ENCODE assay signal across 11 cellular contexts in the genomic region with DNA sequence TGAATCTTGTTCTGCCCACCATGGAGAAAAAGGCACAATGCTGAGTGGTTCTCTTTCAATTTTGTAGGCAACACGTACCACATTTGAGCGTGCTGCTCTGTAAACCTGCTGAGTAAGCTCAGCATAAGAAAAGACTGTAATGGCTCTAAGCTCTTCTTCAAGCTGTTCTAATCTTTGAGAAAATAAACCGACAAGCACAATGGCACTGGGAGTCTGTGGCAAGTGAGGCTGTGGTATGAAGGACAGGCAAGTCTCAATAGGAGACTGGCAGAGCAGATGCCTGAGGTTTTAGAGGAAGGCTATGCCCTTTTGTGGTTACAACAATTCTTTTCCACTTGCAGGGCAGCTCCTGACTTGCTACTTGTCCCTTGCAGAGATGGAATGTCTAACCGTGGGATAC.
"Had no signal": no experiment of that assay in that cellular context is flagged by ENCODE, and none has a peak within 500 bp of the region (broad histone marks: within the 10 kb centered on the region; RNA-seq: fewer than 3 reads in every experiment).

No MANE protein-coding gene starts in this region.

- H3K4me1 Mint-ChIP-seq: activated CD4-positive, alpha-beta T cell treated with anti-CD3 and anti-CD28 coated beads, Interleukin-2, amount 10 ng/mL, durations not matched to agents 7 days and 5 days had no signal

- H3K27ac Mint-ChIP-seq: activated CD4-positive, alpha-beta T cell treated with anti-CD3 and anti-CD28 coated beads, Interleukin-2, amount 10 ng/mL, durations not matched to agents 7 days and 5 days; activated naive CD8-positive, alpha-beta T cell treated with anti-CD3 and anti-CD28 coated beads, Interleukin-2, amount 50 U/mL, for 24 hours; nephron; T-helper 1 cell treated with Interleukin-12 subunit alpha and Interleukin-12 subunit beta and Interleukin-4 antibody, amounts not matched to agents 30 μg/mL and 1 μg/mL, for 36 hours had no signal

- FAIRE-seq: colon had no signal

- H3K36me3 ChIP-seq: heart left ventricle, thyroid gland, uterus had no signal

- DNase-seq: activated CD4-positive, alpha-beta T cell treated with anti-CD3 and anti-CD28 coated beads, Interleukin-2, amount 10 ng/mL, durations not matched to agents 7 days and 5 days; activated CD8-positive, alpha-beta memory T cell treated with anti-CD3 and anti-CD28 coated beads for 24 hours; activated naive CD4-positive, alpha-beta T cell treated with Interleukin-2 at 50 U/mL for 16 hours; activated naive CD8-positive, alpha-beta T cell treated with anti-CD3 and anti-CD28 coated beads, Interleukin-2, amount 50 U/mL, for 24 hours; foreskin keratinocyte; heart left ventricle; thyroid gland; uterus had no signal

- H3K9me3 ChIP-seq: thyroid gland, uterus had no signal

- H3K27ac ChIP-seq: foreskin keratinocyte, heart left ventricle, thyroid gland, uterus had no signal

- H3K27me3 ChIP-seq: heart left ventricle, thyroid gland, uterus had no signal

- ATAC-seq: activated naive CD8-positive, alpha-beta T cell treated with anti-CD3 and anti-CD28 coated beads, Interleukin-2, amount 50 U/mL, for 24 hours; foreskin keratinocyte; heart left ventricle had no signal

- H3K4me1 ChIP-seq: foreskin keratinocyte, thyroid gland, uterus had no signal

- H3K4me3 Mint-ChIP-seq: activated CD4-positive, alpha-beta T cell treated with anti-CD3 and anti-CD28 coated beads, Interleukin-2, amount 10 ng/mL, durations not matched to agents 7 days and 5 days; activated naive CD8-positive, alpha-beta T cell treated with anti-CD3 and anti-CD28 coated beads, Interleukin-2, amount 50 U/mL, for 24 hours; nephron; T-helper 1 cell treated with Interleukin-12 subunit alpha and Interleukin-12 subunit beta and Interleukin-4 antibody, amounts not matched to agents 30 μg/mL and 1 μg/mL, for 36 hours had no signal

- H3K4me3 ChIP-seq: heart left ventricle, thyroid gland, uterus had no signal
